Comparison of ENCODE assay signal across 23 cellular contexts in genomic region chr3:191047930-191048329, GRCh38.
DNase-seq lines count a peak whose midpoint lies in the region; ATAC-seq and TF ChIP-seq lines count a peak whose summit lies in the region.
"Had no signal": no experiment of that assay in that cellular context is flagged by ENCODE, and none has a peak within 500 bp of the region (broad histone marks: within the 10 kb centered on the region; RNA-seq: fewer than 3 reads in every experiment).

No MANE protein-coding gene starts in this region.

- H2AK5ac ChIP-seq in mesendoderm (ENCODE audit: low read length) = no peak overlapping the region

- no peak overlapping the region for H3K27ac Mint-ChIP-seq in MCF 10A (ENCODE audit: low read depth, unreplicated experiment)
- H3K27ac Mint-ChIP-seq: CD4-positive, alpha-beta T cell had no signal

- 46% methylated on average over 1 of the region's 1 CpG for WGBS in mammary epithelial cell (ENCODE audit: low coverage, missing lambda C conversion rate)
- WGBS in mesendoderm (ENCODE audit: extremely low coverage, insufficient coverage, low lambda C conversion rate) = no CpG with 5 or more reads among the region's 1 CpG
- WGBS in heart right ventricle, 2 donors = 71 to 76% methylated on average over 1 of the region's 1 CpG

- dilution Hi-C loops in mammary epithelial cell (cut with HindIII; ENCODE audit: low sequenced_read_pairs) = no loop called here

- H3K27me3 ChIP-seq in mammary epithelial cell (ENCODE audit: insufficient read depth, low read length) = no peaks in the 10 kb centered on the region
- no peaks in the 10 kb centered on the region for H3K27me3 ChIP-seq in PC-3 (ENCODE audit: low read length)
- no peaks in the 10 kb centered on the region for H3K27me3 ChIP-seq in mesendoderm (ENCODE audit: insufficient read depth, low read length, poor library complexity)
- no peaks in the 10 kb centered on the region for H3K27me3 ChIP-seq in heart right ventricle
- H3K27me3 ChIP-seq: BLaER1, SJSA1 had no signal

- H3K79me1 ChIP-seq in mesendoderm (ENCODE audit: low read length) = no peaks in the 10 kb centered on the region

- no peak for ATAC-seq in PC-3
- ATAC-seq in heart right ventricle = no peak
- ATAC-seq in HG03095 (IDR thresholded peaks at IDR 0.05; ENCODE audit: unreplicated experiment) = no peak
- ATAC-seq: K562, Right ventricle myocardium inferior had no signal

- H3F3A ChIP-seq in PC-3 (ENCODE audit: low read length, unreplicated experiment) = no peaks in the 10 kb centered on the region

- H3K27ac ChIP-seq in mammary epithelial cell (ENCODE audit: insufficient read depth, low read depth, low read length) = no peak overlapping the region
- H3K27ac ChIP-seq in PC-3 (ENCODE audit: low read length) = no peak overlapping the region
- H3K27ac ChIP-seq in mesendoderm (ENCODE audit: low read depth, low read length) = no peak overlapping the region
- H3K27ac ChIP-seq in heart right ventricle = no peak overlapping the region
- H3K27ac ChIP-seq: 22Rv1, BLaER1, SJSA1 had no signal

- POLR2A ChIA-PET in MCF 10A (lab: Yijun Ruan, JAX) = no interaction called here
- POLR2A ChIA-PET in PC-3 (lab: Charles Lee; ENCODE audit: unreplicated experiment) = interaction anchor here (0.5 kb wide), 1 partner anchor 328 kb away, joined by 3 read pairs; no protein-coding TSS in a partner anchor

- H3K36me3 ChIP-seq in mammary epithelial cell (ENCODE audit: insufficient read depth, low read length) (no peaks in the 10 kb centered on the region), PC-3 (ENCODE audit: low read depth, low read length) (no peaks in the 10 kb centered on the region), mesendoderm (ENCODE audit: control insufficient read depth, insufficient read depth, low read length) (no peaks in the 10 kb centered on the region), heart right ventricle (no peaks in the 10 kb centered on the region)
- H3K36me3 ChIP-seq: BLaER1, SJSA1 had no signal

- TF ChIP-seq CTCF in mammary epithelial cell (conservative IDR thresholded peaks at IDR 0.05 in 1 of 2, IDR thresholded peaks at IDR 0.05 in 1 of 2; ENCODE audit: extremely low read depth in 1 of 2, insufficient read depth in 1 of 2, low read depth in 1 of 2, low read length in 2 of 2) (no peak), MCF 10A (IDR thresholded peaks at IDR 0.05; ENCODE audit: unreplicated experiment) (no peak), choroid plexus epithelial cell (conservative IDR thresholded peaks at IDR 0.05; ENCODE audit: low read depth, low read length) (no peak), PC-3 (conservative IDR thresholded peaks at IDR 0.05; ENCODE audit: low read depth, low read length) (no peak), heart right ventricle (IDR thresholded peaks at IDR 0.05) (no peak)

- in situ Hi-C loops in mammary epithelial cell (cut with MboI; ENCODE audit: low sequenced_read_pairs in 2 of 2) = no loop called here

- no peaks in the 10 kb centered on the region for H3K9me3 Mint-ChIP-seq in MCF 10A (ENCODE audit: unreplicated experiment)
- H3K9me3 Mint-ChIP-seq: CD4-positive, alpha-beta T cell had no signal

- no peak overlapping the region for H3K4me3 Mint-ChIP-seq in MCF 10A (ENCODE audit: unreplicated experiment)
- H3K4me3 Mint-ChIP-seq: CD4-positive, alpha-beta T cell had no signal

- H3K4ac ChIP-seq in mesendoderm (ENCODE audit: low read depth, low read length) = no peak overlapping the region

- H3K4me1 ChIP-seq in mammary epithelial cell (ENCODE audit: insufficient read depth, low read length) (no peaks in the 10 kb centered on the region), PC-3 (ENCODE audit: insufficient read depth, low read length) (no peaks in the 10 kb centered on the region), mesendoderm (ENCODE audit: control insufficient read depth, low read depth, low read length) (no peaks in the 10 kb centered on the region), heart right ventricle (no peaks in the 10 kb centered on the region)
- H3K4me1 ChIP-seq: BLaER1, Caco-2, SJSA1 had no signal

- H3K27me3 Mint-ChIP-seq in MCF 10A (ENCODE audit: insufficient read depth, unreplicated experiment) = no peaks in the 10 kb centered on the region
- H3K27me3 Mint-ChIP-seq: CD4-positive, alpha-beta T cell had no signal

- no peak overlapping the region for H4K5ac ChIP-seq in mesendoderm (ENCODE audit: low read length)

- no peak overlapping the region for H2BK120ac ChIP-seq in mesendoderm (ENCODE audit: low read depth, low read length)

- no peak overlapping the region for H2AFZ ChIP-seq in mammary epithelial cell (ENCODE audit: low read depth, low read length)
- H2AFZ ChIP-seq in PC-3 (ENCODE audit: low read length) = no peak overlapping the region

- H3K79me2 ChIP-seq in mammary epithelial cell (ENCODE audit: insufficient read depth, low read length) (no peaks in the 10 kb centered on the region), PC-3 (ENCODE audit: low read length) (no peaks in the 10 kb centered on the region), mesendoderm (ENCODE audit: control insufficient read depth, insufficient read depth, low read length) (no peaks in the 10 kb centered on the region)

- H4K20me1 ChIP-seq in mammary epithelial cell (ENCODE audit: insufficient read depth, low read length) (no peaks in the 10 kb centered on the region), PC-3 (ENCODE audit: low read length) (no peaks in the 10 kb centered on the region)
- H4K20me1 ChIP-seq: BLaER1 had no signal

- no peak overlapping the region for H3K18ac ChIP-seq in mesendoderm (ENCODE audit: low read length)

- H3K9ac ChIP-seq in mammary epithelial cell (ENCODE audit: insufficient read depth, low read length) (no peak overlapping the region), PC-3 (ENCODE audit: low read length) (no peak overlapping the region), mesendoderm (ENCODE audit: low read length) (no peak overlapping the region)
- H3K9ac ChIP-seq: BLaER1 had no signal

- H3K56ac ChIP-seq in mesendoderm (ENCODE audit: low read length) = no peak overlapping the region

- peak; percentile 2 for DNase-seq in mammary epithelial cell
- no peak for DNase-seq in MCF 10A (ENCODE audit: unreplicated experiment)
- DNase-seq in choroid plexus epithelial cell (ENCODE audit: low read depth) = peak; percentile 7
- DNase-seq in kidney glomerular epithelial cell (lab: John Stamatoyannopoulos, UW) = peak; percentile 7
- DNase-seq in PC-3 = no peak
- no peak for DNase-seq in mesendoderm
- no peak for DNase-seq in heart right ventricle
- DNase-seq: ACHN; Caco-2; CD4-positive, alpha-beta T cell; DND-41; NCI-H1092 treated with DMSO at 0.1 percent for 48 hours; NCI-H1436 treated with DMSO at 0.1 percent for 48 hours; NCI-H1930; NCI-H2227 treated with DMSO at 0.1 percent for 48 hours; NCI-H524 treated with DMSO at 0.1 percent for 48 hours; NCI-H82 had no signal

- H3K23ac ChIP-seq in mesendoderm (ENCODE audit: low read length) = no peak overlapping the region

- H3K4me2 ChIP-seq in mammary epithelial cell (ENCODE audit: insufficient read depth, low read depth, low read length) = no peak overlapping the region
- H3K4me2 ChIP-seq in PC-3 (ENCODE audit: low read length) = no peak overlapping the region
- no peak overlapping the region for H3K4me2 ChIP-seq in mesendoderm (ENCODE audit: low read length)
- H3K4me2 ChIP-seq: BLaER1 had no signal

- BruUV-seq in mammary epithelial cell (replicated peaks; lab: Mats Ljungman, UMichigan) (no TSS peak), MCF 10A (replicated peaks; lab: Mats Ljungman, UMichigan) (no TSS peak), PC-3 (replicated peaks; lab: Mats Ljungman, UMichigan) (no TSS peak)

- no peak overlapping the region for H2BK5ac ChIP-seq in mesendoderm (ENCODE audit: low read length)

- no peaks in the 10 kb centered on the region for H3K4me1 Mint-ChIP-seq in MCF 10A (ENCODE audit: insufficient read depth, unreplicated experiment)

- H3K9me3 ChIP-seq in mammary epithelial cell (replicated peaks; ENCODE audit: insufficient read depth, low read length) (no peaks in the 10 kb centered on the region), PC-3 (ENCODE audit: low read length) (no peaks in the 10 kb centered on the region), heart right ventricle (peaks cover 0 to 8% (median 0%) of the 10 kb centered on the region in 11 donors)
- H3K9me3 ChIP-seq: BLaER1, SJSA1 had no signal

- H2BK15ac ChIP-seq in mesendoderm (replicated peaks; ENCODE audit: low read depth) = no peak overlapping the region

- no peaks in the 10 kb centered on the region for H3K36me3 Mint-ChIP-seq in MCF 10A (ENCODE audit: insufficient read depth, unreplicated experiment)

- H4K8ac ChIP-seq in mesendoderm (ENCODE audit: low read depth, low read length) = no peak overlapping the region

- intact Hi-C loops in mammary epithelial cell (cut with micrococcal nuclease) (no loop called here), MCF 10A (cut with micrococcal nuclease) (no loop called here), PC-3 (cut with micrococcal nuclease) (no loop called here), heart right ventricle (cut with DNase I) (no loop called here)

- CTCF ChIA-PET in mammary epithelial cell (lab: Charles Lee; ENCODE audit: low non-redundant PET) = no interaction called here
- CTCF ChIA-PET in MCF 10A (lab: Yijun Ruan, JAX) = interaction anchor here (0.6 to 10.1 kb wide), 5 partner anchors 102 to 349 kb away, joined by 3 to 159 read pairs (median 45); no protein-coding TSS in a partner anchor
- CTCF ChIA-PET in PC-3 (lab: Charles Lee) = interaction anchor here (1.6 kb wide), 1 partner anchor 347 kb away, joined by 3 read pairs; no protein-coding TSS in a partner anchor

- H3K9me2 ChIP-seq in PC-3 (replicated peaks; ENCODE audit: low read length) = no peaks in the 10 kb centered on the region

- no peak overlapping the region for H3K4me3 ChIP-seq in mammary epithelial cell (replicated peaks in 1 of 3; ENCODE audit: insufficient read depth in 1 of 3, low read depth in 2 of 3, low read length in 3 of 3)
- no peak overlapping the region for H3K4me3 ChIP-seq in choroid plexus epithelial cell (ENCODE audit: low read depth, low read length)
- no peak overlapping the region for H3K4me3 ChIP-seq in PC-3 (ENCODE audit: low read length)
- no peak overlapping the region for H3K4me3 ChIP-seq in mesendoderm (ENCODE audit: low read length)
- H3K4me3 ChIP-seq in heart right ventricle = no peak overlapping the region
- H3K4me3 ChIP-seq: BLaER1, K562, SJSA1 had no signal

Comparison
In these comparisons a context has a peak if more than half of its experiments do, and no peak if none do; other contexts are left out.
1. DNase-seq: peak in mammary epithelial cell (single experiment), choroid plexus epithelial cell (single experiment) and kidney glomerular epithelial cell (single experiment); none in MCF 10A (single experiment), PC-3 (single experiment), mesendoderm (single experiment) and heart right ventricle (0 of 2).